ENCODE assay signal across 11 cellular contexts in genomic region chr9:95379630-95380029, GRCh38.
DNase-seq lines count a peak whose midpoint lies in the region; ATAC-seq and TF ChIP-seq lines count a peak whose summit lies in the region.
"Had no signal": no experiment of that assay in that cellular context is flagged by ENCODE, and none has a peak within 500 bp of the region (broad histone marks: within the 10 kb centered on the region; RNA-seq: fewer than 3 reads in every experiment).

No MANE protein-coding gene starts in this region.

- no peaks in the 10 kb centered on the region for H3K27me3 ChIP-seq in upper lobe of right lung
- H3K27me3 ChIP-seq in Peyer's patch, result no peaks in the 10 kb centered on the region

- no peak overlapping the region for H3K27ac ChIP-seq in upper lobe of right lung
- no peak overlapping the region for H3K27ac ChIP-seq in Peyer's patch
- H3K27ac ChIP-seq: stomach had no signal

- no peak overlapping the region for H3K27ac Mint-ChIP-seq in activated T-helper 17 cell treated with anti-CD3 and anti-CD28 coated beads, Interleukin-2, amount 50 U/mL, for 72 hours

- peak; percentile 13 for TF ChIP-seq CTCF in upper lobe of right lung (IDR thresholded peaks at IDR 0.05)
- peak in 3 of 6 experiments; percentile 5 to 13 (median 6) for TF ChIP-seq CTCF in Peyer's patch (IDR thresholded peaks at IDR 0.05)

- no peaks in the 10 kb centered on the region for H3K9me3 Mint-ChIP-seq in activated T-helper 17 cell treated with anti-CD3 and anti-CD28 coated beads, Interleukin-2, amount 50 U/mL, for 72 hours

- no peaks in the 10 kb centered on the region for H3K9me3 ChIP-seq in upper lobe of right lung
- no peaks in the 10 kb centered on the region for H3K9me3 ChIP-seq in Peyer's patch
- H3K9me3 ChIP-seq: stomach had no signal

- TF ChIP-seq POLR2A in Peyer's patch (IDR thresholded peaks at IDR 0.05), result no peak

- DNase-seq in stimulated activated CD4-positive, alpha-beta T cell treated with anti-CD3 and anti-CD28 coated beads, Interleukin-15, amount 100 ng/mL, for 24 hours, result peak; percentile 27
- DNase-seq in stimulated activated CD4-positive, alpha-beta T cell treated with anti-CD3 and anti-CD28 coated beads, Interleukin-4, amount 100 ng/mL, for 24 hours, result no peak
- peak; percentile 9 for DNase-seq in M059J (ENCODE audit: low read depth)
- DNase-seq in upper lobe of right lung, result no peak
- no peak for DNase-seq in EL
- DNase-seq in Peyer's patch, result no peak
- DNase-seq: aorta, NCI-H446, stomach had no signal

- ATAC-seq in activated T-helper 17 cell treated with anti-CD3 and anti-CD28 coated beads, Interleukin-2, amount 50 U/mL, for 72 hours (replicated peaks), result peak; percentile 26
- no peak for ATAC-seq in upper lobe of right lung
- ATAC-seq in GM18909 (IDR thresholded peaks at IDR 0.05; ENCODE audit: poor library complexity, unreplicated experiment), result no peak

- no peak overlapping the region for H3K4me3 Mint-ChIP-seq in activated T-helper 17 cell treated with anti-CD3 and anti-CD28 coated beads, Interleukin-2, amount 50 U/mL, for 72 hours

- no peaks in the 10 kb centered on the region for H3K4me1 Mint-ChIP-seq in activated T-helper 17 cell treated with anti-CD3 and anti-CD28 coated beads, Interleukin-2, amount 50 U/mL, for 72 hours

- H3K27me3 Mint-ChIP-seq in activated T-helper 17 cell treated with anti-CD3 and anti-CD28 coated beads, Interleukin-2, amount 50 U/mL, for 72 hours, result peaks cover 31% of the 10 kb centered on the region

- intact Hi-C loops in upper lobe of right lung (cut with DNase I), result no loop called here

- H3K36me3 ChIP-seq in upper lobe of right lung (no peaks in the 10 kb centered on the region), Peyer's patch (no peaks in the 10 kb centered on the region)
- H3K36me3 ChIP-seq: stomach had no signal

- no peaks in the 10 kb centered on the region for H3K36me3 Mint-ChIP-seq in activated T-helper 17 cell treated with anti-CD3 and anti-CD28 coated beads, Interleukin-2, amount 50 U/mL, for 72 hours (ENCODE audit: low read depth)

- H3K4me1 ChIP-seq in upper lobe of right lung (no peaks in the 10 kb centered on the region), Peyer's patch (no peaks in the 10 kb centered on the region)
- H3K4me1 ChIP-seq: stomach had no signal

- H3K4me3 ChIP-seq in upper lobe of right lung, result no peak overlapping the region
- no peak overlapping the region for H3K4me3 ChIP-seq in Peyer's patch
- H3K4me3 ChIP-seq: stomach had no signal

Comparison
In these comparisons a context has a peak if more than half of its experiments do, and no peak if none do; other contexts are left out.
1. DNase-seq: peak in stimulated activated CD4-positive, alpha-beta T cell treated with anti-CD3 and anti-CD28 coated beads, Interleukin-15, amount 100 ng/mL, for 24 hours (single experiment) and M059J (single experiment); none in stimulated activated CD4-positive, alpha-beta T cell treated with anti-CD3 and anti-CD28 coated beads, Interleukin-4, amount 100 ng/mL, for 24 hours (single experiment), upper lobe of right lung (single experiment), EL (single experiment) and Peyer's patch (0 of 3).